In the genomic region with DNA sequence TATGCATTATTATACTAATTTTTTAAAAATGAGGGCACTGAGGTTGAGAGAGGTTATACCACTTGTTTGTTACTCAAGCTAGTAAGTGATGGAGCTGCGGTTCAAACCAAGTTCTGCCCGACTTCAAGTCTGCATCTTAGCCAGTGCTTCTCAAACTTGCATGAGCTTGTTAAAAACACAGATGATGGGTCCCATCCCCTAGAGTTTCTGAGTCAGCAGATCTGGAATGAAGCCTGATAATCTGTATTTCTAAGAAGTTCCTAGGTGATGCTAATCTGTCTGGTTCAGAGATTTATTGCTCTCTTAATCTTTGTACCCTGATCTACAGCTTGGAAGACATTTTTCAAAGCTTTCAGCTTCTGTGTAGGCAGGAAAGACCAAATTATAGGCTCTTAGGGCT, we compare ENCODE assay signal across 19 cellular contexts.
DNase-seq lines count a peak whose midpoint lies in the region; ATAC-seq, FAIRE-seq and TF ChIP-seq lines count a peak whose summit lies in the region.
"Had no signal": no experiment of that assay in that cellular context is flagged by ENCODE, and none has a peak within 500 bp of the region (broad histone marks: within the 10 kb centered on the region; RNA-seq: fewer than 3 reads in every experiment).

No MANE protein-coding gene starts in this region.

- no peak for TF ChIP-seq CTCF in esophagus squamous epithelium (IDR thresholded peaks at IDR 0.05)

- TF ChIP-seq POLR2A in esophagus squamous epithelium (IDR thresholded peaks at IDR 0.05) (no peak), GM18505 (IDR thresholded peaks at IDR 0.05; ENCODE audit: borderline replicate concordance, extremely low read depth, insufficient read depth, insufficient read length) (no peak)

- no peak overlapping the region for H3K4me3 ChIP-seq in esophagus squamous epithelium
- H3K4me3 ChIP-seq in skin epidermis: no peak overlapping the region

- no peaks in the 10 kb centered on the region for H3K27me3 ChIP-seq in esophagus squamous epithelium

- WGBS in esophagus squamous epithelium, 2 donors: 29 to 39% methylated on average over 2 of the region's 2 CpGs

- no peak for FAIRE-seq in GM19239 (lab: Jason Lieb, UNC)
- FAIRE-seq: H54, islet of Langerhans had no signal

- H3K4me1 ChIP-seq in esophagus squamous epithelium: peaks cover 8 to 59% (median 26%) of the 10 kb centered on the region in 3 donors

- no peak for ATAC-seq in GM18505 (IDR thresholded peaks at IDR 0.05; ENCODE audit: unreplicated experiment)
- ATAC-seq: WTC11 had no signal

- DNase-seq in EH (ENCODE audit: low read depth): peak; percentile 36
- DNase-seq in OCI-M1 (lab: John Stamatoyannopoulos, UW): peak; percentile 20
- no peak for DNase-seq in esophagus squamous epithelium (lab: John Stamatoyannopoulos, UW)
- no peak for DNase-seq in NCI-H146 (lab: John Stamatoyannopoulos, UW)
- no peak for DNase-seq in CD1c-positive myeloid dendritic cell (ENCODE audit: extremely low spot score)
- no peak for DNase-seq in GM19239 (ENCODE audit: insufficient read length, low spot score)
- DNase-seq: activated effector memory CD4-positive, alpha-beta T cell treated with anti-CD3 and anti-CD28 coated beads, Interleukin-2, amount 50 U/mL, for 16 hours; effector memory CD4-positive, alpha-beta T cell; KBM-7; mesenchymal stem cell; NCI-H2029; NCI-H510A; SHP77 had no signal

- H3K27ac ChIP-seq in esophagus squamous epithelium (peak overlapping the region in 3 of 4 donors; percentile 5 to 71 (median 67)), skin epidermis (peak overlapping the region in 12 of 21 experiments; percentile 17 to 81 (median 50))
- H3K27ac ChIP-seq: HL-60 had no signal

- H3K36me3 ChIP-seq in esophagus squamous epithelium: peaks cover 0 to 16% (median 0%) of the 10 kb centered on the region in 3 donors

- intact Hi-C loops in esophagus squamous epithelium (cut with DNase I): no loop called here

- H3K9me3 ChIP-seq in esophagus squamous epithelium: no peaks in the 10 kb centered on the region

Comparison
In these comparisons a context has a peak if more than half of its experiments do, and no peak if none do; other contexts are left out.
1. DNase-seq: peak in EH (single experiment) and OCI-M1 (single experiment); none in esophagus squamous epithelium (single experiment), NCI-H146 (single experiment), CD1c-positive myeloid dendritic cell (single experiment) and GM19239 (single experiment).